15 cellular contexts compared by ENCODE assay signal in the genomic region with DNA sequence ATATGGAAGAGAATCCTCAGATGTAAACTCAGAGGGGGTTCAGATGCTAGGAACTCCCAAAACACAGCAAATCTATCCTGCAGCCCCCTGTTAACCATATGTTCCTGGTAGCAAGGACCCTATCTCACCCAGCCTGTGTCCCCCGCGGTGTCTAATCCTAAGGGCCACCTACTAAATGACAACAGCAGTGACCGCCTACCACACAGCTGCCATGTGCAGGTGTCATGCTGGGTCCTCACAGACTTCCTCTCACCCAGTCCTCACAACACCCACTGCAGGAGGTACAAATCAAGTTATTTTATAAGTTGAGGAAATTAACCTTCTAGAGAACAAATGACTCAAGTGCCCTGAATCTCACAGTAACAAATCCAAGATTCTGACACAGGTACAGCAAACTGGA.
DNase-seq lines count a peak whose midpoint lies in the region; ATAC-seq, FAIRE-seq and TF ChIP-seq lines count a peak whose summit lies in the region.
"Had no signal": no experiment of that assay in that cellular context is flagged by ENCODE, and none has a peak within 500 bp of the region (broad histone marks: within the 10 kb centered on the region; RNA-seq: fewer than 3 reads in every experiment).

No MANE protein-coding gene starts in this region.

- WGBS in small intestine, 3 donors = 90 to 95% (median 93%) methylated on average over 3 of the region's 3 CpGs

- no peaks in the 10 kb centered on the region for H3K9me3 ChIP-seq in Loucy (ENCODE audit: insufficient read depth, low read depth, low read length)
- no peaks in the 10 kb centered on the region for H3K9me3 ChIP-seq in small intestine (ENCODE audit: control insufficient read depth, low read depth)

- H3K4me2 ChIP-seq in Loucy (ENCODE audit: low read depth, low read length, poor library complexity, severe bottlenecking) = no peak overlapping the region

- no peaks in the 10 kb centered on the region for H4K20me1 ChIP-seq in Loucy (ENCODE audit: insufficient read depth, low read length, poor library complexity, severe bottlenecking)

- H3K9ac ChIP-seq in Loucy (ENCODE audit: low read depth, low read length, poor library complexity, severe bottlenecking) = peak overlapping the region; percentile 41

- H3K4me3 ChIP-seq in Loucy (ENCODE audit: low read length, poor library complexity, severe bottlenecking) = no peak overlapping the region
- no peak overlapping the region for H3K4me3 ChIP-seq in coronary artery
- H3K4me3 ChIP-seq in small intestine (ENCODE audit: low read depth in 1 of 2, low read length in 2 of 2) = no peak overlapping the region

- H3K79me2 ChIP-seq in Loucy (ENCODE audit: insufficient read depth, low read length) = peaks cover 45% of the 10 kb centered on the region; the same call in 1 of the 2 replicates

- H3F3A ChIP-seq in Loucy (ENCODE audit: low read depth) = no peaks in the 10 kb centered on the region

- 0 out of 2 replicates have a peak, but pooled peaks cover 3% of the 10 kb centered on the region for H3K36me3 ChIP-seq in Loucy (ENCODE audit: insufficient read depth, low read length)
- no peaks in the 10 kb centered on the region for H3K36me3 ChIP-seq in small intestine (ENCODE audit: control insufficient read depth in 2 of 2, insufficient read depth in 2 of 2, low read length in 2 of 2)

- DNase-seq in coronary artery (ENCODE audit: low spot score) (no peak), small intestine (no peak), NCI-H526 treated with DMSO at 0.1 percent for 48 hours (lab: John Stamatoyannopoulos, UW) (no peak), NK-92 (lab: John Stamatoyannopoulos, UW; ENCODE audit: unreplicated experiment) (no peak), nucleus accumbens (lab: John Stamatoyannopoulos, UW) (no peak)
- DNase-seq: CD4-positive, alpha-beta memory T cell; hypothalamus; NCI-H1436; NCI-H748 treated with DMSO at 0.1 percent for 48 hours; stimulated activated CD8-positive, alpha-beta memory T cell treated with anti-CD3 and anti-CD28 coated beads, Interleukin-4, amount 100 ng/mL, for 48 hours had no signal

- H3K27me3 ChIP-seq in Loucy (ENCODE audit: insufficient read depth, low read length, poor library complexity, severe bottlenecking) (no peaks in the 10 kb centered on the region), small intestine (ENCODE audit: control insufficient read depth in 2 of 2, insufficient read depth in 2 of 2, low read length in 2 of 2) (no peaks in the 10 kb centered on the region)

- H3K9me2 ChIP-seq in Loucy (replicated peaks; ENCODE audit: low read depth, low read length) = no peaks in the 10 kb centered on the region

- ATAC-seq in GM21367 (IDR thresholded peaks at IDR 0.05; ENCODE audit: unreplicated experiment) = no peak

- H3K4me1 ChIP-seq in Loucy (ENCODE audit: insufficient read depth, low read length, poor library complexity, severe bottlenecking) = peaks cover 61% of the 10 kb centered on the region
- peaks cover 34 to 40% of the 10 kb centered on the region in 2 donors for H3K4me1 ChIP-seq in small intestine (ENCODE audit: control insufficient read depth in 2 of 2, insufficient read depth in 1 of 2, low read depth in 1 of 2, low read length in 1 of 2)

- FAIRE-seq in small intestine (lab: Jason Lieb, UNC) = no peak
- FAIRE-seq: endothelial cell of umbilical vein had no signal

- H3K27ac ChIP-seq in C4-2B (peak overlapping the region; percentile 77), coronary artery (peak overlapping the region; percentile 81 to 88), small intestine (ENCODE audit: low read depth in 1 of 2, low read length in 1 of 2) (peak overlapping the region; percentile 95 to 97)
- H3K27ac ChIP-seq: VCaP had no signal

- TF ChIP-seq CTCF in C4-2B (conservative IDR thresholded peaks at IDR 0.05) = no peak
- TF ChIP-seq CTCF in Loucy (conservative IDR thresholded peaks at IDR 0.05; ENCODE audit: low read length) = no peak
- no peak for TF ChIP-seq CTCF in coronary artery (IDR thresholded peaks at IDR 0.05)

- H2AFZ ChIP-seq in Loucy (ENCODE audit: low read length) = no peak overlapping the region
